8 cellular contexts compared by ENCODE assay signal in the genomic region with DNA sequence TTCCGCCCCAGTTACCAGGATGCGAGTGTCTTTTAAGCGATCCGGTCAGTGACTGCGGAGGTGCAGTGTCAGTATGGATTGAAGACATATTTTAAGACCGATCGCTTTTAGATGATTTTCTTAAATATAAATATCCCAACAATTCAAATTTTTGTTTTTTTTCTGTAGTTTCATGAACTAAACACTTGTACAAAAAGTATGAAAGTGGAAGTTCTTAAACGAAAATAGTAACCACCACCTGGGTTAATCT. TPM values are rescaled to one million over a fixed set of nuclear protein-coding genes. Genes with fewer than 3 reads are reported as not detected.
DNase-seq lines count a peak whose midpoint lies in the region; ATAC-seq and TF ChIP-seq lines count a peak whose summit lies in the region.

No MANE protein-coding gene starts in this region.

- H3K9me3 ChIP-seq in SK-N-SH = no peaks in the 10 kb centered on the region
- H3K9me3 ChIP-seq in stomach = no peaks in the 10 kb centered on the region

- intact Hi-C loops in activated B cell treated with CpG ODN at 0.5 μM for 24 hours (cut with micrococcal nuclease) (loop anchor here (2.0 to 10.0 kb wide), 4 partner anchors 290 to 820 kb away; partner anchors contain the start of gene MSRB2), stomach (cut with DNase I; ENCODE audit: low total_unique reads) (no loop called here)

- DNase-seq in SK-N-SH (no peak), activated B cell treated with CpG ODN at 0.5 μM for 24 hours (no peak), stomach (no peak), GM13976 (ENCODE audit: low spot score) (no peak), NCI-H510A (lab: John Stamatoyannopoulos, UW) (no peak)

- H3K27me3 ChIP-seq in SK-N-SH (ENCODE audit: insufficient read depth) (peaks cover 2% of the 10 kb centered on the region), stomach (peaks cover 0 to 5% (median 0%) of the 10 kb centered on the region in 3 donors)

- TF ChIP-seq POLR2A in stomach (IDR thresholded peaks at IDR 0.05) = no peak

- TF ChIP-seq RAD21 in SK-N-SH (IDR thresholded peaks at IDR 0.05; ENCODE audit: low read length) = no peak

- WGBS in SK-N-SH (ENCODE audit: low lambda C conversion rate) = 2% methylated on average over 8 of the region's 8 CpGs
- 11 to 17% (median 12%) methylated on average over 8 of the region's 8 CpGs for WGBS in stomach, 5 donors

- peaks cover 5 to 8% of the 10 kb centered on the region in 2 experiments for H3K36me3 ChIP-seq in SK-N-SH (replicated peaks in 1 of 2; ENCODE audit: control insufficient read depth in 1 of 2, insufficient read depth in 2 of 2, low read length in 1 of 2)
- H3K36me3 ChIP-seq in stomach = no peaks in the 10 kb centered on the region

- in situ Hi-C loops in GM13976 (cut with MboI; ENCODE audit: low sequenced_read_pairs, unreplicated experiment) = no loop called here

- POLR2A ChIA-PET in SK-N-SH (lab: Yijun Ruan, JAX) = interaction anchor here (1.5 to 2.2 kb wide), 4 partner anchors 9 to 313 kb away, joined by 4 to 38 read pairs (median 9); partner anchors contain the start of gene DNAJC1
- POLR2A ChIA-PET in activated B cell treated with CpG ODN at 0.5 μM for 24 hours (lab: Charles Lee) = interaction anchor here (0.9 to 5.0 kb wide), 8 partner anchors 8 to 314 kb away, joined by 3 to 86 read pairs (median 15); partner anchors contain the start of gene DNAJC1

- TF ChIP-seq EP300 in SK-N-SH (IDR thresholded peaks at IDR 0.05; ENCODE audit: borderline replicate concordance in 1 of 2, low read depth in 1 of 2, low read length in 1 of 2) (no peak), stomach (IDR thresholded peaks at IDR 0.05) (no peak)

- H3K4me1 ChIP-seq in SK-N-SH (ENCODE audit: control insufficient read depth in 1 of 2, insufficient read depth in 2 of 2, low read depth in 1 of 2, low read length in 1 of 2) (peaks cover 5 to 14% of the 10 kb centered on the region in 2 experiments; a peak in 3 of 4 replicates), stomach (peaks cover 10 to 44% (median 26%) of the 10 kb centered on the region in 4 donors)

- CTCF ChIA-PET in SK-N-SH (lab: Yijun Ruan, JAX) = interaction anchor here (1.1 to 1.8 kb wide), 3 partner anchors 88 to 315 kb away, joined by 3 to 10 read pairs (median 4); no protein-coding TSS in a partner anchor
- CTCF ChIA-PET in activated B cell treated with CpG ODN at 0.5 μM for 24 hours (lab: Charles Lee) = interaction anchor here (1.0 to 2.2 kb wide), 4 partner anchors 10 to 120 kb away, joined by 4 to 8 read pairs (median 5); no protein-coding TSS in a partner anchor

- no peak for ATAC-seq in SK-N-SH treated with all-trans-retinoic acid at 6 μM for 48 hours
- ATAC-seq in activated B cell treated with CpG ODN at 0.5 μM for 24 hours (ENCODE audit: low read depth) = no peak
- ATAC-seq in GM19397 (IDR thresholded peaks at IDR 0.05; ENCODE audit: unreplicated experiment) = no peak

- no peaks in the 10 kb centered on the region for H3K9me3 Mint-ChIP-seq in activated B cell treated with CpG ODN at 0.5 μM for 24 hours

- H3K4me3 Mint-ChIP-seq in activated B cell treated with CpG ODN at 0.5 μM for 24 hours = peak overlapping the region; percentile 97

- H3K4me1 Mint-ChIP-seq in activated B cell treated with CpG ODN at 0.5 μM for 24 hours = peaks cover 40% of the 10 kb centered on the region

- peaks cover 13% of the 10 kb centered on the region for H3K36me3 Mint-ChIP-seq in activated B cell treated with CpG ODN at 0.5 μM for 24 hours (ENCODE audit: low read depth)

- peak overlapping the region; percentile 96 for H3K4me2 ChIP-seq in SK-N-SH

- no peaks in the 10 kb centered on the region for H4K20me1 ChIP-seq in SK-N-SH (ENCODE audit: insufficient read depth)

- peaks cover 26% of the 10 kb centered on the region for H3K79me2 ChIP-seq in SK-N-SH (ENCODE audit: insufficient read depth)

- peaks cover 23% of the 10 kb centered on the region for H3F3A ChIP-seq in SK-N-SH (replicated peaks; ENCODE audit: insufficient read depth)

- no peaks in the 10 kb centered on the region for H3K27me3 Mint-ChIP-seq in activated B cell treated with CpG ODN at 0.5 μM for 24 hours

- H3K9ac ChIP-seq in SK-N-SH = peak overlapping the region; percentile 91

- no peaks in the 10 kb centered on the region for H3K9me2 ChIP-seq in SK-N-SH

- peak overlapping the region; percentile 98 for H3K27ac Mint-ChIP-seq in activated B cell treated with CpG ODN at 0.5 μM for 24 hours

- H3K4me3 ChIP-seq in SK-N-SH (ENCODE audit: low read depth in 2 of 2, low read length in 1 of 2) (peak overlapping the region; percentile 57 to 93), iPS-11a (ENCODE audit: low read depth, low read length) (peak overlapping the region; percentile 68), stomach (peak overlapping the region; percentile 69 to 80 (median 74))

- TF ChIP-seq CTCF in SK-N-SH (IDR thresholded peaks at IDR 0.05) (no peak), activated B cell treated with CpG ODN at 0.5 μM for 24 hours (IDR thresholded peaks at IDR 0.05) (no peak), stomach (IDR thresholded peaks at IDR 0.05) (no peak), GM13976 (IDR thresholded peaks at IDR 0.05; ENCODE audit: borderline replicate concordance, control extremely low read depth, extremely low read depth, insufficient read depth, missing control alignments) (no peak)

- peak overlapping the region; percentile 88 for H2AFZ ChIP-seq in SK-N-SH (ENCODE audit: low read depth)

- H3K27ac ChIP-seq in SK-N-SH (ENCODE audit: low read depth in 2 of 2, low read length in 1 of 2) (peak overlapping the region; percentile 81 to 96; a peak in 3 of 4 replicates), stomach (peak overlapping the region; percentile 91 to 98 (median 95))

TF ChIP-seq in SK-N-SH, 30 proteins besides CTCF, POLR2A, EP300 and RAD21:
- no peak for TF ChIP-seq GABPA (IDR thresholded peaks at IDR 0.05; ENCODE audit: low read depth)
- no peak for TF ChIP-seq SIN3A (IDR thresholded peaks at IDR 0.05; ENCODE audit: borderline replicate concordance, low read depth, low read length)
- TF ChIP-seq, protein P1, sequence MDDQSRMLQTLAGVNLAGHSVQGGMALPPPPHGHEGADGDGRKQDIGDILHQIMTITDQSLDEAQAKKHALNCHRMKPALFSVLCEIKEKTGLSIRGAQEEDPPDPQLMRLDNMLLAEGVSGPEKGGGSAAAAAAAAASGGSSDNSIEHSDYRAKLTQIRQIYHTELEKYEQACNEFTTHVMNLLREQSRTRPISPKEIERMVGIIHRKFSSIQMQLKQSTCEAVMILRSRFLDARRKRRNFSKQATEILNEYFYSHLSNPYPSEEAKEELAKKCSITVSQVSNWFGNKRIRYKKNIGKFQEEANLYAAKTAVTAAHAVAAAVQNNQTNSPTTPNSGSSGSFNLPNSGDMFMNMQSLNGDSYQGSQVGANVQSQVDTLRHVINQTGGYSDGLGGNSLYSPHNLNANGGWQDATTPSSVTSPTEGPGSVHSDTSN (IDR thresholded peaks at IDR 0.05) = no peak

TF ChIP-seq in SK-N-SH treated with all-trans-retinoic acid at 6 μM for 48 hours, 23 proteins besides CTCF, POLR2A, EP300 and RAD21:
- TF ChIP-seq RARB (CRISPR knock-in tag; IDR thresholded peaks at IDR 0.05) (no peak), ZNF565 (CRISPR knock-in tag; conservative IDR thresholded peaks at IDR 0.05; ENCODE audit: low read depth) (no peak), ISL1 (CRISPR knock-in tag; IDR thresholded peaks at IDR 0.05) (no peak), ESRRG (CRISPR knock-in tag; IDR thresholded peaks at IDR 0.05) (no peak), OSR1 (CRISPR knock-in tag; IDR thresholded peaks at IDR 0.05) (no peak), ARNTL (CRISPR knock-in tag; IDR thresholded peaks at IDR 0.05; ENCODE audit: borderline replicate concordance, low read depth) (no peak), GLIS3 (CRISPR knock-in tag; IDR thresholded peaks at IDR 0.05) (no peak), CSDC2 (CRISPR knock-in tag; IDR thresholded peaks at IDR 0.05) (no peak), ZNF8 (CRISPR knock-in tag; IDR thresholded peaks at IDR 0.05) (no peak), SNAI2 (CRISPR knock-in tag; IDR thresholded peaks at IDR 0.05) (no peak)
- TF ChIP-seq, protein P2, sequence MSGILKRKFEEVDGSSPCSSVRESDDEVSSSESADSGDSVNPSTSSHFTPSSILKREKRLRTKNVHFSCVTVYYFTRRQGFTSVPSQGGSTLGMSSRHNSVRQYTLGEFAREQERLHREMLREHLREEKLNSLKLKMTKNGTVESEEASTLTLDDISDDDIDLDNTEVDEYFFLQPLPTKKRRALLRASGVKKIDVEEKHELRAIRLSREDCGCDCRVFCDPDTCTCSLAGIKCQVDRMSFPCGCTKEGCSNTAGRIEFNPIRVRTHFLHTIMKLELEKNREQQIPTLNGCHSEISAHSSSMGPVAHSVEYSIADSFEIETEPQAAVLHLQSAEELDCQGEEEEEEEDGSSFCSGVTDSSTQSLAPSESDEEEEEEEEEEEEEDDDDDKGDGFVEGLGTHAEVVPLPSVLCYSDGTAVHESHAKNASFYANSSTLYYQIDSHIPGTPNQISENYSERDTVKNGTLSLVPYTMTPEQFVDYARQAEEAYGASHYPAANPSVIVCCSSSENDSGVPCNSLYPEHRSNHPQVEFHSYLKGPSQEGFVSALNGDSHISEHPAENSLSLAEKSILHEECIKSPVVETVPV (CRISPR knock-in tag; IDR thresholded peaks at IDR 0.05) = no peak

RNA-seq across cellular contexts. Expression of gene COMMD3, which starts 0.9 kb away (rescaled TPM):
- polyA plus RNA-seq in SK-N-SH (2012; rRNA removed) = 26.9 and 36.5 TPM in 2 replicates
- 37.1 and 46.6 TPM in 2 replicates for polyA plus RNA-seq in SK-N-SH (2012; cell fraction: cytosol; rRNA removed)
- polyA plus RNA-seq in SK-N-SH (2012; cell fraction: nucleus; rRNA removed) = 33.7 and 52.1 TPM in 2 replicates
- 68.2 and 72.8 TPM in 2 replicates for total RNA-seq in activated B cell treated with CpG ODN at 0.5 μM for 24 hours
- 10 to 100 TPM in 3 of 5 donors, 1 to 10 TPM in 2; 4.1 to 38.0 (median 13.0) TPM for total RNA-seq in stomach
- 10 to 100 TPM; 50.7 to 57.7 (median 51.2) TPM for polyA plus RNA-seq in stomach

RNA-seq across cellular contexts. Expression of gene BMI1, which starts 3.9 kb away (rescaled TPM):
- 15.5 and 18.4 TPM in 2 replicates for polyA plus RNA-seq in SK-N-SH (2012; rRNA removed)
- polyA plus RNA-seq in SK-N-SH (2012; cell fraction: cytosol; rRNA removed) = 23.0 and 28.1 TPM in 2 replicates
- 17.9 and 31.5 TPM in 2 replicates for polyA plus RNA-seq in SK-N-SH (2012; cell fraction: nucleus; rRNA removed)
- 62.3 and 70.1 TPM in 2 replicates for total RNA-seq in activated B cell treated with CpG ODN at 0.5 μM for 24 hours
- 100 to 1,000 TPM in 2 of 5 donors, 10 to 100 TPM in 3; 18.8 to 228 (median 57.5) TPM for total RNA-seq in stomach
- polyA plus RNA-seq in stomach = 10 to 100 TPM; 14.9 to 25.5 (median 25.1) TPM

RNA-seq across cellular contexts. Expression of gene SPAG6, which starts 28.2 kb away (rescaled TPM):
- polyA plus RNA-seq in SK-N-SH (2012; rRNA removed) (0.54 and 0.77 TPM in 2 replicates), stomach (not detected)
- polyA plus RNA-seq in SK-N-SH (2012; cell fraction: cytosol; rRNA removed) = 0.89 and 1.1 TPM in 2 replicates
- polyA plus RNA-seq in SK-N-SH (2012; cell fraction: nucleus; rRNA removed) = 0.94 and 0.97 TPM in 2 replicates
- total RNA-seq in activated B cell treated with CpG ODN at 0.5 μM for 24 hours (0.12 and 0.62 TPM in 2 replicates), stomach (not detected)
